22 cellular contexts compared by ENCODE assay signal in the genomic region with DNA sequence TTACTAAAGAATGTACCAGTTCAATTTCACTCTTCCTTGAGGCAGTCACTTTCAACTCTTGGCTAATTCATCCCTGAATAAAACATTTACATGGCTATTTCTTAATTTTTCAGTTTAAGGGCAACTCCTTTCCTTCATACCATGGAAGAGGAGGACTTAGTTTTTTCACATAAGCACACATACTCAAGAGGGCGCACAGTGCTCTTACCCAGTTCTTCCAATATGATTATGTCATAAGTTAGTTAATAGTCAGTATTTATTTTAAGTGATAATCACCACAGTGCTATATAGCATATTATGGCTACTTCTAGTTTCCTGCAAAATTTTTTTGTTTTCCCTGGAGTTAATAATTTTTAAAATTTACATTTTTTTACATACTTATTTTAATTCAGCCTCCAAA.
A peak's percentile ranks its signal among the peaks of the same experiment; 100 is the strongest.
DNase-seq lines count a peak whose midpoint lies in the region; ATAC-seq and TF ChIP-seq lines count a peak whose summit lies in the region.
"Had no signal": no experiment of that assay in that cellular context is flagged by ENCODE, and none has a peak within 500 bp of the region (broad histone marks: within the 10 kb centered on the region; RNA-seq: fewer than 3 reads in every experiment).

No MANE protein-coding gene starts in this region.

- H3K9me3 ChIP-seq in Loucy (ENCODE audit: insufficient read depth, low read depth, low read length) = peaks cover 8% of the 10 kb centered on the region

- H4K20me1 ChIP-seq in Loucy (ENCODE audit: insufficient read depth, low read length, poor library complexity, severe bottlenecking) = peaks cover 3% of the 10 kb centered on the region

- H3K79me2 ChIP-seq in Loucy (ENCODE audit: insufficient read depth, low read length) = no peaks in the 10 kb centered on the region

- peak; percentile 39; the same call in 1 of the 2 replicates for TF ChIP-seq CTCF in Loucy (conservative IDR thresholded peaks at IDR 0.05; ENCODE audit: low read length)

- H3K9me2 ChIP-seq in Loucy (replicated peaks; ENCODE audit: low read depth, low read length) = no peaks in the 10 kb centered on the region

- H3K4me2 ChIP-seq in Loucy (ENCODE audit: low read depth, low read length, poor library complexity, severe bottlenecking) = no peak overlapping the region
- H3K4me2 ChIP-seq: GM23338 had no signal

- H3K4me1 ChIP-seq in Loucy (ENCODE audit: insufficient read depth, low read length, poor library complexity, severe bottlenecking) = no peaks in the 10 kb centered on the region

- H3K36me3 ChIP-seq in Loucy (ENCODE audit: insufficient read depth, low read length) = peaks cover 88% of the 10 kb centered on the region

- ATAC-seq in GM19351 (IDR thresholded peaks at IDR 0.05; ENCODE audit: unreplicated experiment) = no peak
- ATAC-seq: GM23338, Panc1 had no signal

- no peak overlapping the region for H3K9ac ChIP-seq in Loucy (ENCODE audit: low read depth, low read length, poor library complexity, severe bottlenecking)

- no peak overlapping the region for H2AFZ ChIP-seq in Loucy (ENCODE audit: low read length)
- H2AFZ ChIP-seq: GM23338 had no signal

- no peaks in the 10 kb centered on the region for H3K27me3 ChIP-seq in Loucy (ENCODE audit: insufficient read depth, low read length, poor library complexity, severe bottlenecking)

- no peak overlapping the region for H3K4me3 ChIP-seq in Loucy (ENCODE audit: low read length, poor library complexity, severe bottlenecking)
- H3K4me3 ChIP-seq: GM23338 had no signal

- H3F3A ChIP-seq in Loucy (ENCODE audit: low read depth) = no peaks in the 10 kb centered on the region

- peak; percentile 1 for DNase-seq in NCI-H526 treated with DMSO at 0.1 percent for 48 hours (lab: John Stamatoyannopoulos, UW)
- no peak for DNase-seq in NCI-H526 (lab: John Stamatoyannopoulos, UW)
- peak; percentile 16 for DNase-seq in amniotic epithelial cell (ENCODE audit: low read depth)
- no peak for DNase-seq in HCEC 1CT
- DNase-seq in Kasumi-1 (lab: John Stamatoyannopoulos, UW) = no peak
- DNase-seq: 8988T, ACHN, DMS153, DND-41, H9, KBM-7, NCI-H1092, NCI-H1417 treated with DMSO at 0.1 percent for 48 hours, NCI-H187, NCI-H2081 treated with DMSO at 0.1 percent for 48 hours, NCI-H748 treated with DMSO at 0.1 percent for 48 hours, SHP77, T-helper 1 cell had no signal

Comparison
In these comparisons a context has a peak if more than half of its experiments do, and no peak if none do; other contexts are left out.
1. DNase-seq: peak in NCI-H526 treated with DMSO at 0.1 percent for 48 hours (single experiment) and amniotic epithelial cell (single experiment); none in NCI-H526 (0 of 2), HCEC 1CT (single experiment) and Kasumi-1 (0 of 2).